ENCODE assay signal across 8 cellular contexts in the genomic region with DNA sequence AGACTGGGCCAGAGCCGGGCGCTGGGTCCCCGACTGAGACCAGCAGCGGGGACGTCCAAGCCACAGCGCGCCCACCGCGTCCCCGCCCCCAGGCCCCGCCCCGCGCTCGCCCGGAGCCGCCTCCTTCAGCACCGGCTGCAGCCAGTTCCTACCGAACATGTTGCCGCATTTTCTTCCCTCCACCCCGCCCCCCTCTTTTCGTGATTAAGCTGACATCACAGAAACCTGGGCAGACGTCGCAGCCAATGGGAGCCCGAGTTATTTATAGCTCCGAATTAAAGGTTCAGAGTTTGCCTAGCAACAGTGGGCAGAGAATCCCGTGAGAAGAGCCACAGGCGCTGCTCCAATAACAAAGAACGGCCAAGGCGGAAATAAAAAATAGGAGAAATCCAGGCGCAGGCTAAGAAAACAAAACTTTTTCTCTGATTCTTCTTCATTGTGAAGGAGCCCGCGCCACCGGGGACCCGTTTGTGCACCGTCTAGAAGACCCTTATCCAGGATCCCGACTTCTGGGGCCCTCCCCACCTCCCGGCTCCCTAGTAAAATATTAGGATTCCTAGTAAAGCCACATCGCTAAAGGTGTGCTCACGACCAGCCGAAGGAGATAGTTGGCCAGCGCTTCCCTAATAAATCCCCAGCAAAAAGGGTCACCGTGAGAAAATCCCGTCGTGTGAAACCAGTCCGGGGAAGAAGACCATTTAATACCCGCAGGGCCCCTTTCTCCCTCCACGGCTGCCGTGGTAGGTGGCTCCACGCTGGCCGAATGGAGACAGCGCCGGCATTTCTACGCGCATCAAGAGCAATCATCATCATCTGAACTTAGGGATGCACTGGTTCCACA.
DNase-seq lines count a peak whose midpoint lies in the region; ATAC-seq and TF ChIP-seq lines count a peak whose summit lies in the region.

No MANE protein-coding gene starts in this region.

- WGBS in spleen, 5 donors, result 0 to 3% (median 1%) methylated on average over 52 to 54 of the region's 54 CpGs

- H3K27ac ChIP-seq in 22Rv1 (peak overlapping the region; percentile 97), spleen (peak overlapping the region; percentile 56 to 90 (median 86))

- peak in 1 of 3 donors; percentile 38 for TF ChIP-seq POLR2A in spleen (IDR thresholded peaks at IDR 0.05)

- peaks cover 13 to 58% (median 38%) of the 10 kb centered on the region in 6 donors for H3K4me1 ChIP-seq in spleen

- peaks cover 0 to 21% (median 0%) of the 10 kb centered on the region in 7 donors for H3K27me3 ChIP-seq in spleen (replicated peaks in 1 of 7)

- peaks cover 0 to 21% (median 5%) of the 10 kb centered on the region in 6 donors for H3K36me3 ChIP-seq in spleen

- peak overlapping the region; percentile 77 for H3K4me3 ChIP-seq in choroid plexus epithelial cell (ENCODE audit: low read depth, low read length)
- H3K4me3 ChIP-seq in spleen, result peak overlapping the region; percentile 38 to 77 (median 54)

- peak; percentile 94 for DNase-seq in NCI-H524 treated with DMSO at 0.1 percent for 48 hours (lab: John Stamatoyannopoulos, UW)
- DNase-seq in activated CD4-positive, alpha-beta T cell treated with anti-CD3 and anti-CD28 coated beads for 4 hours, result peak; percentile 85 to 86
- peak; percentile 99 for DNase-seq in choroid plexus epithelial cell (ENCODE audit: low read depth)
- DNase-seq in islet precursor cell, result peak; percentile 99
- DNase-seq in spleen, result peak; percentile 96

- TF ChIP-seq CTCF in 22Rv1 (IDR thresholded peaks at IDR 0.05), result no peak
- TF ChIP-seq CTCF in choroid plexus epithelial cell (conservative IDR thresholded peaks at IDR 0.05; ENCODE audit: low read depth, low read length), result no peak
- TF ChIP-seq CTCF in spleen (IDR thresholded peaks at IDR 0.05 in 8 of 11, conservative IDR thresholded peaks at IDR 0.05 in 3 of 11), result no peak

- H3K9me3 ChIP-seq in spleen, result no peaks in the 10 kb centered on the region

- intact Hi-C loops in spleen (cut with DNase I; ENCODE audit: low total_unique reads), result loop anchor here (5.0 kb wide), 1 partner anchor 528 kb away; no protein-coding TSS in a partner anchor

- ATAC-seq in GM18867 (IDR thresholded peaks at IDR 0.05; ENCODE audit: unreplicated experiment) (peak; percentile 82), HG03442 (IDR thresholded peaks at IDR 0.05; ENCODE audit: unreplicated experiment) (peak; percentile 72)

Comparison
In these comparisons a context has a peak if more than half of its experiments do, and no peak if none do; other contexts are left out.
1. Peak in every context shown above with its lines: DNase-seq, ATAC-seq, H3K4me3 ChIP-seq and H3K27ac ChIP-seq.